In genomic region chr7:150405584-150406310, GRCh38 we compare ENCODE assay signal across 8 cellular contexts. TPM values are rescaled to one million over a fixed set of nuclear protein-coding genes. Genes with fewer than 3 reads are reported as not detected.
DNase-seq lines count a peak whose midpoint lies in the region; ATAC-seq lines count a peak whose summit lies in the region.

No MANE protein-coding gene starts in this region.

- peak; percentile 31 for ATAC-seq in left lobe of liver
- no peak for ATAC-seq in HG03520 (IDR thresholded peaks at IDR 0.05; ENCODE audit: unreplicated experiment)

- no peaks in the 10 kb centered on the region for H3K9me3 ChIP-seq in SK-N-MC (ENCODE audit: low read depth, low read length)

- H3K4me3 ChIP-seq in SK-N-MC = peak overlapping the region; percentile 83

- peak; percentile 2 for DNase-seq in NCI-H510A treated with DMSO at 0.1 percent for 48 hours (lab: John Stamatoyannopoulos, UW)
- DNase-seq in NCI-H510A (lab: John Stamatoyannopoulos, UW) = no peak
- no peak for DNase-seq in SK-N-MC (ENCODE audit: low read depth, low spot score)
- peak; percentile 38 for DNase-seq in cerebellum (ENCODE audit: low spot score)
- DNase-seq in left lobe of liver (ENCODE audit: low spot score) = no peak
- peak; percentile 17 to 28 for DNase-seq in stimulated activated CD8-positive, alpha-beta memory T cell treated with anti-CD3 and anti-CD28 coated beads, Interleukin-15, amount 100 ng/mL, for 48 hours (ENCODE audit: low read depth in 2 of 2)
- DNase-seq in NCI-H2171 (lab: John Stamatoyannopoulos, UW) = no peak

- H3K9ac ChIP-seq in SK-N-MC (ENCODE audit: insufficient read length) = peak overlapping the region; percentile 74

- no peaks in the 10 kb centered on the region for H3K36me3 ChIP-seq in SK-N-MC (ENCODE audit: insufficient read depth, low read length)

- H3K27ac ChIP-seq in SK-N-MC = no peak overlapping the region

RNA-seq across cellular contexts. Expression of gene ZNF775, which starts 26.6 kb away (rescaled TPM):
- total RNA-seq in cerebellum (8.2 TPM), left lobe of liver (0.88 TPM)

RNA-seq across cellular contexts. Expression of gene REPIN1, which starts 37.1 kb away (rescaled TPM):
- 41.2 TPM for total RNA-seq in cerebellum
- total RNA-seq in left lobe of liver = 93.5 TPM

RNA-seq across cellular contexts. Expression of gene GIMAP8, which starts 44.7 kb away (rescaled TPM):
- 2.5 TPM for total RNA-seq in cerebellum
- total RNA-seq in left lobe of liver = 4.4 TPM

Comparison
In these comparisons a context has a peak if more than half of its experiments do, and no peak if none do; other contexts are left out.
1. DNase-seq: peak in NCI-H510A treated with DMSO at 0.1 percent for 48 hours (single experiment), cerebellum (single experiment) and stimulated activated CD8-positive, alpha-beta memory T cell treated with anti-CD3 and anti-CD28 coated beads, Interleukin-15, amount 100 ng/mL, for 48 hours (2 of 2); none in NCI-H510A (single experiment), SK-N-MC (single experiment), left lobe of liver (single experiment) and NCI-H2171 (single experiment).